Comparison of ENCODE assay signal across 17 cellular contexts in genomic region chr22:39421691-39422090, GRCh38. TPM values are rescaled to one million over a fixed set of nuclear protein-coding genes. Genes with fewer than 3 reads are reported as not detected.
DNase-seq lines count a peak whose midpoint lies in the region; ATAC-seq, FAIRE-seq and TF ChIP-seq lines count a peak whose summit lies in the region.
"Had no signal": no experiment of that assay in that cellular context is flagged by ENCODE, and none has a peak within 500 bp of the region (broad histone marks: within the 10 kb centered on the region; RNA-seq: fewer than 3 reads in every experiment).

No MANE protein-coding gene starts in this region.

- no peak overlapping the region for H3K9ac ChIP-seq in kidney (ENCODE audit: low read length in 2 of 2)
- H3K9ac ChIP-seq: BLaER1 had no signal

- H3K36me3 Mint-ChIP-seq in activated CD4-positive, alpha-beta T cell treated with anti-CD3 and anti-CD28 coated beads, Interleukin-2, amount 10 ng/mL, durations not matched to agents 7 days and 5 days (ENCODE audit: low read depth): peaks cover 55% of the 10 kb centered on the region
- peaks cover 32% of the 10 kb centered on the region for H3K36me3 Mint-ChIP-seq in activated CD4-positive, alpha-beta T cell treated with anti-CD3 and anti-CD28 coated beads for 36 hours (ENCODE audit: low read depth)
- H3K36me3 Mint-ChIP-seq in activated T-helper 17 cell treated with anti-CD3 and anti-CD28 coated beads, Interleukin-2, amount 50 U/mL, for 72 hours (ENCODE audit: low read depth): peaks cover 81% of the 10 kb centered on the region
- H3K36me3 Mint-ChIP-seq in stimulated activated effector memory CD8-positive, alpha-beta T cell treated with anti-CD3 and anti-CD28 coated beads, Interleukin-12 subunit alpha, Interleukin-12 subunit beta, amount 100 ng/mL, for 72 hours: peaks cover 77% of the 10 kb centered on the region

- H3K36me3 ChIP-seq in kidney (ENCODE audit: control insufficient read depth in 1 of 2, insufficient read depth in 2 of 2, low read length in 2 of 2): peaks cover 44 to 56% of the 10 kb centered on the region in 2 donors

- no peaks in the 10 kb centered on the region for H3K9me3 ChIP-seq in kidney (ENCODE audit: control insufficient read depth in 1 of 2, low read length in 2 of 2)
- H3K9me3 ChIP-seq: BLaER1, Caco-2 had no signal

- no peak overlapping the region for H3K4me3 ChIP-seq in kidney (ENCODE audit: low read length in 2 of 2)
- H3K4me3 ChIP-seq: BLaER1 had no signal

- no peak overlapping the region for H3K27ac ChIP-seq in kidney (ENCODE audit: low read depth in 2 of 2, low read length in 2 of 2)
- H3K27ac ChIP-seq: BLaER1 had no signal

- no peak overlapping the region for H3K4me3 Mint-ChIP-seq in activated CD4-positive, alpha-beta T cell treated with anti-CD3 and anti-CD28 coated beads, Interleukin-2, amount 10 ng/mL, durations not matched to agents 7 days and 5 days
- no peak overlapping the region for H3K4me3 Mint-ChIP-seq in activated CD4-positive, alpha-beta T cell treated with anti-CD3 and anti-CD28 coated beads for 36 hours
- H3K4me3 Mint-ChIP-seq in activated T-helper 17 cell treated with anti-CD3 and anti-CD28 coated beads, Interleukin-2, amount 50 U/mL, for 72 hours: no peak overlapping the region
- no peak overlapping the region for H3K4me3 Mint-ChIP-seq in stimulated activated effector memory CD8-positive, alpha-beta T cell treated with anti-CD3 and anti-CD28 coated beads, Interleukin-12 subunit alpha, Interleukin-12 subunit beta, amount 100 ng/mL, for 72 hours
- H3K4me3 Mint-ChIP-seq: CD8-positive, alpha-beta memory T cell; HFFc6 had no signal

- TF ChIP-seq CTCF in kidney (IDR thresholded peaks at IDR 0.05; ENCODE audit: borderline replicate concordance, extremely low read depth, insufficient read depth): no peak

- no peak for ATAC-seq in activated CD4-positive, alpha-beta T cell treated with anti-CD3 and anti-CD28 coated beads for 36 hours
- ATAC-seq in activated T-helper 17 cell treated with anti-CD3 and anti-CD28 coated beads, Interleukin-2, amount 50 U/mL, for 72 hours (replicated peaks): no peak
- no peak for ATAC-seq in stimulated activated effector memory CD8-positive, alpha-beta T cell treated with anti-CD3 and anti-CD28 coated beads, Interleukin-12 subunit alpha, Interleukin-12 subunit beta, amount 100 ng/mL, for 72 hours
- no peak for ATAC-seq in GM21576 (IDR thresholded peaks at IDR 0.05; ENCODE audit: unreplicated experiment)

- no peak for DNase-seq in activated CD4-positive, alpha-beta T cell treated with anti-CD3 and anti-CD28 coated beads, Interleukin-2, amount 10 ng/mL, durations not matched to agents 7 days and 5 days
- no peak for DNase-seq in activated CD4-positive, alpha-beta T cell treated with anti-CD3 and anti-CD28 coated beads for 36 hours
- peak; percentile 22 for DNase-seq in kidney
- DNase-seq in stimulated activated effector memory CD8-positive, alpha-beta T cell treated with anti-CD3 and anti-CD28 coated beads, Interleukin-12 subunit alpha, Interleukin-12 subunit beta, amount 100 ng/mL, for 72 hours (ENCODE audit: low spot score in 2 of 2): no peak
- DNase-seq in activated effector memory CD4-positive, alpha-beta T cell treated with Interleukin-2 at 50 U/mL for 16 hours: no peak
- DNase-seq: 8988T, AML-193, Caco-2, DND-41, GF-D8, HCEC 1CT, HFFc6 had no signal

- H3K27ac Mint-ChIP-seq in activated CD4-positive, alpha-beta T cell treated with anti-CD3 and anti-CD28 coated beads, Interleukin-2, amount 10 ng/mL, durations not matched to agents 7 days and 5 days: peak overlapping the region; percentile 63
- no peak overlapping the region for H3K27ac Mint-ChIP-seq in activated CD4-positive, alpha-beta T cell treated with anti-CD3 and anti-CD28 coated beads for 36 hours
- peak overlapping the region; percentile 34 for H3K27ac Mint-ChIP-seq in activated T-helper 17 cell treated with anti-CD3 and anti-CD28 coated beads, Interleukin-2, amount 50 U/mL, for 72 hours
- peak overlapping the region; percentile 13 for H3K27ac Mint-ChIP-seq in stimulated activated effector memory CD8-positive, alpha-beta T cell treated with anti-CD3 and anti-CD28 coated beads, Interleukin-12 subunit alpha, Interleukin-12 subunit beta, amount 100 ng/mL, for 72 hours
- H3K27ac Mint-ChIP-seq: HFFc6 had no signal

- H3K27me3 Mint-ChIP-seq in activated CD4-positive, alpha-beta T cell treated with anti-CD3 and anti-CD28 coated beads, Interleukin-2, amount 10 ng/mL, durations not matched to agents 7 days and 5 days: no peaks in the 10 kb centered on the region
- H3K27me3 Mint-ChIP-seq in activated CD4-positive, alpha-beta T cell treated with anti-CD3 and anti-CD28 coated beads for 36 hours: no peaks in the 10 kb centered on the region
- H3K27me3 Mint-ChIP-seq in activated T-helper 17 cell treated with anti-CD3 and anti-CD28 coated beads, Interleukin-2, amount 50 U/mL, for 72 hours: no peaks in the 10 kb centered on the region
- H3K27me3 Mint-ChIP-seq: CD8-positive, alpha-beta memory T cell had no signal

- no peaks in the 10 kb centered on the region for H3K4me1 ChIP-seq in kidney (ENCODE audit: control insufficient read depth in 1 of 2, insufficient read depth in 1 of 2, low read depth in 1 of 2, low read length in 2 of 2)
- H3K4me1 ChIP-seq: Caco-2 had no signal

- CTCF ChIA-PET in activated CD4-positive, alpha-beta T cell treated with anti-CD3 and anti-CD28 coated beads, Interleukin-2, amount 10 ng/mL, durations not matched to agents 7 days and 5 days (lab: Charles Lee): no interaction called here
- CTCF ChIA-PET in activated CD4-positive, alpha-beta T cell treated with anti-CD3 and anti-CD28 coated beads for 36 hours (lab: Charles Lee): interaction anchor here (0.7 kb wide), 1 partner anchor 15 kb away, joined by 3 read pairs; no protein-coding TSS in a partner anchor

- no peak for FAIRE-seq in kidney (lab: Jason Lieb, UNC)
- FAIRE-seq: GM19239 had no signal

- H3K4me1 Mint-ChIP-seq in activated CD4-positive, alpha-beta T cell treated with anti-CD3 and anti-CD28 coated beads, Interleukin-2, amount 10 ng/mL, durations not matched to agents 7 days and 5 days: peaks cover 2% of the 10 kb centered on the region
- H3K4me1 Mint-ChIP-seq in activated CD4-positive, alpha-beta T cell treated with anti-CD3 and anti-CD28 coated beads for 36 hours: peaks cover 2% of the 10 kb centered on the region
- no peaks in the 10 kb centered on the region for H3K4me1 Mint-ChIP-seq in activated T-helper 17 cell treated with anti-CD3 and anti-CD28 coated beads, Interleukin-2, amount 50 U/mL, for 72 hours
- H3K4me1 Mint-ChIP-seq in stimulated activated effector memory CD8-positive, alpha-beta T cell treated with anti-CD3 and anti-CD28 coated beads, Interleukin-12 subunit alpha, Interleukin-12 subunit beta, amount 100 ng/mL, for 72 hours: no peaks in the 10 kb centered on the region
- H3K4me1 Mint-ChIP-seq: CD8-positive, alpha-beta memory T cell had no signal

- POLR2A ChIA-PET in activated CD4-positive, alpha-beta T cell treated with anti-CD3 and anti-CD28 coated beads, Interleukin-2, amount 10 ng/mL, durations not matched to agents 7 days and 5 days (lab: Charles Lee): no interaction called here
- POLR2A ChIA-PET in activated CD4-positive, alpha-beta T cell treated with anti-CD3 and anti-CD28 coated beads for 36 hours (lab: Charles Lee): no interaction called here

- intact Hi-C loops in activated CD4-positive, alpha-beta T cell treated with anti-CD3 and anti-CD28 coated beads for 36 hours (cut with DNase I, micrococcal nuclease): no loop called here
- intact Hi-C loops in kidney (cut with DNase I): no loop called here

- H3K9me3 Mint-ChIP-seq in activated CD4-positive, alpha-beta T cell treated with anti-CD3 and anti-CD28 coated beads, Interleukin-2, amount 10 ng/mL, durations not matched to agents 7 days and 5 days: no peaks in the 10 kb centered on the region
- H3K9me3 Mint-ChIP-seq in activated CD4-positive, alpha-beta T cell treated with anti-CD3 and anti-CD28 coated beads for 36 hours (ENCODE audit: low read depth): no peaks in the 10 kb centered on the region
- H3K9me3 Mint-ChIP-seq in activated T-helper 17 cell treated with anti-CD3 and anti-CD28 coated beads, Interleukin-2, amount 50 U/mL, for 72 hours: no peaks in the 10 kb centered on the region
- no peaks in the 10 kb centered on the region for H3K9me3 Mint-ChIP-seq in stimulated activated effector memory CD8-positive, alpha-beta T cell treated with anti-CD3 and anti-CD28 coated beads, Interleukin-12 subunit alpha, Interleukin-12 subunit beta, amount 100 ng/mL, for 72 hours
- H3K9me3 Mint-ChIP-seq: CD8-positive, alpha-beta memory T cell; HFFc6 had no signal

RNA-seq across cellular contexts. Expression of gene TAB1, which starts 22.1 kb away (rescaled TPM):
- total RNA-seq in activated CD4-positive, alpha-beta T cell treated with anti-CD3 and anti-CD28 coated beads, Interleukin-2, amount 10 ng/mL, durations not matched to agents 7 days and 5 days: 10 to 100 TPM; 36.4 to 40.8 TPM
- 10 to 100 TPM; 15.0 to 17.1 TPM for total RNA-seq in activated CD4-positive, alpha-beta T cell treated with anti-CD3 and anti-CD28 coated beads for 36 hours
- 10 to 100 TPM; 15.2 to 20.9 TPM for total RNA-seq in activated T-helper 17 cell treated with anti-CD3 and anti-CD28 coated beads, Interleukin-2, amount 50 U/mL, for 72 hours
- 30.9 TPM for total RNA-seq in kidney
- polyA plus RNA-seq in kidney (ENCODE audit: insufficient read depth, low read depth, low replicate concordance): 14.4 TPM

RNA-seq across cellular contexts. Expression of gene MGAT3, which starts 35.1 kb away (rescaled TPM):
- 10 to 100 TPM; 12.8 to 15.5 TPM for total RNA-seq in activated CD4-positive, alpha-beta T cell treated with anti-CD3 and anti-CD28 coated beads, Interleukin-2, amount 10 ng/mL, durations not matched to agents 7 days and 5 days
- total RNA-seq in activated CD4-positive, alpha-beta T cell treated with anti-CD3 and anti-CD28 coated beads for 36 hours: under 1 TPM; 0.18 to 0.23 TPM
- 1 to 10 TPM; 1.5 to 1.6 TPM for total RNA-seq in activated T-helper 17 cell treated with anti-CD3 and anti-CD28 coated beads, Interleukin-2, amount 50 U/mL, for 72 hours
- 5.4 TPM for total RNA-seq in kidney
- polyA plus RNA-seq in kidney (ENCODE audit: insufficient read depth, low read depth, low replicate concordance): 2.7 TPM
- total RNA-seq: HFFc6 had no signal
